ENCODE assay signal across 28 cellular contexts in the genomic region with DNA sequence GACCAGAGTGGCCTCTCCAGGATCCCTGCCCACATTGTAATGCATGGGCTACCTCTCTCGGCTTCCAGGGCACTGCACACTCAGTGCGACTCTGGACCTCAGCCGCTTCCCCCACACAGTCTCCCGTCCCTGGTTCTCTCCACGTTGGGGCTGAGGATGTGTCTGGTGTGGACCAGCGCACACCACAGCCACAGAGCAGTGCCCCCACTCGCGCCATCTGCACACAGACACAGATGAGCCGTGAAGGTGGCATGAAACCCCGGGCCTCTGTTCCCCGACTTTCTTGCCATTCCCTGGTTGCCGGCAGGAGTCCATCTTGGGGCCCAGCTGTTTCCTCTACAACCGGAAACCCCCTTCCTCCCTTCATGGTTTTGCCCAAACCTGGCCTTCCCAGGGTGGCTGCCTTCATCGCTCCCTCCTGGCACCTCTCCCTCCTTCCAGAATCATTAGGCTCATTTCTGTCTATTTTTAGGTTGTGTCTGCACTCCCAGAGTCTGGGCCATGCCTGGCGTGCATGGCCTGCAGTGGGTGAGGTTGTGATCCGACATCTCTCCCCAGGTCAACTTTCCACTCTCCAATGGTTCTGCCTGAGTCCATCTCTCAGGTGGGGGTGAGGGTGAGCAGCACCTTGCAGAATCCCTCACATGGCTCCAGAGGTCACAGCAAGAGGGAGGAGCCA. TPM values are rescaled to one million over a fixed set of nuclear protein-coding genes. Genes with fewer than 3 reads are reported as not detected.
DNase-seq lines count a peak whose midpoint lies in the region; ATAC-seq, FAIRE-seq and TF ChIP-seq lines count a peak whose summit lies in the region.
"Had no signal": no experiment of that assay in that cellular context is flagged by ENCODE, and none has a peak within 500 bp of the region (broad histone marks: within the 10 kb centered on the region; RNA-seq: fewer than 3 reads in every experiment).

No MANE protein-coding gene starts in this region.

- no peaks in the 10 kb centered on the region for H3K9me3 ChIP-seq in right atrium auricular region
- no peaks in the 10 kb centered on the region for H3K9me3 ChIP-seq in heart right ventricle
- H3K9me3 ChIP-seq: ascending aorta, gastrocnemius medialis, left lung, stomach, thyroid gland had no signal

- peak; percentile 51 for ATAC-seq in Right ventricle myocardium inferior
- peak in 5 of 8 donors; percentile 28 to 76 (median 37) for ATAC-seq in heart right ventricle
- ATAC-seq: gastrocnemius medialis had no signal

- DNase-seq in Right ventricle myocardium inferior (ENCODE audit: missing footprints) (no peak), right atrium auricular region (ENCODE audit: low spot score) (no peak), H7 (peak; percentile 49), heart right ventricle (no peak), urothelium cell line (ENCODE audit: low spot score) (peak; percentile 11), HuH-7 (ENCODE audit: low spot score) (no peak), GM19238 (ENCODE audit: insufficient read length, low spot score) (no peak)
- DNase-seq: COR-L47; DMS79 treated with DMSO at 0.1 percent for 48 hours; gastrocnemius medialis; GF-D8; midbrain; NCI-H1105; NCI-H187 treated with DMSO at 0.1 percent for 48 hours; NCI-H524 treated with DMSO at 0.1 percent for 48 hours; occipital lobe; PC-9; SIG-M5; stimulated activated CD4-positive, alpha-beta T cell treated with anti-CD3 and anti-CD28 coated beads, Interleukin-1b, Interleukin-23, amount 100 ng/mL, for 48 hours; T1000; thyroid gland had no signal

- peak; percentile 56 for FAIRE-seq in urothelium cell line (lab: Jason Lieb, UNC)
- FAIRE-seq: endometrium, GM18507, small intestine had no signal

- H3K27me3 ChIP-seq in right atrium auricular region (no peaks in the 10 kb centered on the region), H7 (ENCODE audit: control insufficient read depth, insufficient read depth, low read length) (no peaks in the 10 kb centered on the region), heart right ventricle (peaks cover 0 to 4% (median 0%) of the 10 kb centered on the region in 7 donors)
- H3K27me3 ChIP-seq: ascending aorta, gastrocnemius medialis, thyroid gland had no signal

- H3K4me1 ChIP-seq in right atrium auricular region (peaks cover 0 to 18% of the 10 kb centered on the region in 2 donors), heart right ventricle (peaks cover 0 to 35% (median 25%) of the 10 kb centered on the region in 9 donors)
- H3K4me1 ChIP-seq: ascending aorta, gastrocnemius medialis, stomach had no signal

- H3K27ac ChIP-seq in right atrium auricular region (no peak overlapping the region), heart right ventricle (no peak overlapping the region)
- H3K27ac ChIP-seq: ascending aorta, gastrocnemius medialis, GM23248, left lung, PC-9, stomach, thyroid gland had no signal

- WGBS in heart right ventricle, 2 donors = 66 to 68% methylated on average over 16 of the region's 16 CpGs

- TF ChIP-seq CTCF in right atrium auricular region (IDR thresholded peaks at IDR 0.05) (no peak), heart right ventricle (IDR thresholded peaks at IDR 0.05) (no peak)

- no peak overlapping the region for H3K4me3 ChIP-seq in right atrium auricular region
- no peak overlapping the region for H3K4me3 ChIP-seq in H7 (ENCODE audit: insufficient read depth, low read depth, low read length)
- no peak overlapping the region for H3K4me3 ChIP-seq in heart right ventricle
- H3K4me3 ChIP-seq: ascending aorta, gastrocnemius medialis, GM23248, left lung, PC-9, stomach, thyroid gland had no signal

- H3K36me3 ChIP-seq in right atrium auricular region = no peaks in the 10 kb centered on the region
- no peaks in the 10 kb centered on the region for H3K36me3 ChIP-seq in H7 (replicated peaks; ENCODE audit: control insufficient read depth, insufficient read depth, low read length)
- no peaks in the 10 kb centered on the region for H3K36me3 ChIP-seq in heart right ventricle
- H3K36me3 ChIP-seq: ascending aorta, gastrocnemius medialis, left lung, stomach, thyroid gland had no signal

- intact Hi-C loops in Right ventricle myocardium inferior (cut with DNase I) (no loop called here), heart right ventricle (cut with DNase I) (no loop called here)

RNA-seq across cellular contexts. Expression of gene RASGEF1A, which starts 10.2 kb away (rescaled TPM):
- total RNA-seq in Right ventricle myocardium inferior = 1.4 TPM
- 1 to 10 TPM; 2.9 to 3.0 TPM for total RNA-seq in right atrium auricular region
- total RNA-seq in H7 (2014; rRNA removed; shearing (Covaris generic)) = 31.0 and 41.3 TPM in 2 replicates
- total RNA-seq in heart right ventricle = 1 to 10 TPM in 7 of 10 donors, under 1 TPM in 3; 0.63 to 2.4 (median 1.4) TPM
- under 1 TPM; 0.16 to 0.44 TPM for polyA plus RNA-seq in heart right ventricle
- total RNA-seq: ascending aorta had no signal
- polyA plus RNA-seq: GM23248 had no signal

Comparison
In these comparisons a context has a peak if more than half of its experiments do, and no peak if none do; other contexts are left out.
1. DNase-seq: peak in H7 (single experiment) and urothelium cell line (single experiment); none in Right ventricle myocardium inferior (single experiment), right atrium auricular region (single experiment), heart right ventricle (0 of 2), HuH-7 (single experiment) and GM19238 (single experiment).